21 cellular contexts compared by ENCODE assay signal in genomic region chr4:8651661-8652180, GRCh38. TPM values are rescaled to one million over a fixed set of nuclear protein-coding genes. Genes with fewer than 3 reads are reported as not detected.
DNase-seq lines count a peak whose midpoint lies in the region; ATAC-seq and TF ChIP-seq lines count a peak whose summit lies in the region.
"Had no signal": no experiment of that assay in that cellular context is flagged by ENCODE, and none has a peak within 500 bp of the region (broad histone marks: within the 10 kb centered on the region; RNA-seq: fewer than 3 reads in every experiment).

No MANE protein-coding gene starts in this region.

- no peak for TF ChIP-seq CTCF in chondrocyte (IDR thresholded peaks at IDR 0.05)
- no peak for TF ChIP-seq CTCF in osteocyte (IDR thresholded peaks at IDR 0.05)
- TF ChIP-seq CTCF in type B pancreatic cell (conservative IDR thresholded peaks at IDR 0.05) = no peak

- no peak overlapping the region for H3K4me3 ChIP-seq in CD8-positive, alpha-beta memory T cell (ENCODE audit: low read length)
- H3K4me3 ChIP-seq: SK-N-MC had no signal

- H3K27me3 ChIP-seq in CD8-positive, alpha-beta memory T cell (ENCODE audit: insufficient read depth, low read length, poor library complexity, severe bottlenecking) = no peaks in the 10 kb centered on the region

- CTCF ChIA-PET in CD8-positive, alpha-beta memory T cell (lab: Charles Lee) = no interaction called here

- no peak for ATAC-seq in GM21529 (IDR thresholded peaks at IDR 0.05; ENCODE audit: unreplicated experiment)
- ATAC-seq: HCT116 had no signal

- H3K27ac ChIP-seq in CD8-positive, alpha-beta memory T cell (ENCODE audit: low read depth, low read length) = no peak overlapping the region
- H3K27ac ChIP-seq: SK-N-MC had no signal

- H3K27me3 Mint-ChIP-seq in chondrocyte (ENCODE audit: low read depth) (peaks cover 33% of the 10 kb centered on the region), osteocyte (ENCODE audit: unreplicated experiment) (peaks cover 19% of the 10 kb centered on the region), type B pancreatic cell (peaks cover 39% of the 10 kb centered on the region)
- H3K27me3 Mint-ChIP-seq in CD8-positive, alpha-beta memory T cell = peaks cover 0 to 2% of the 10 kb centered on the region in 2 donors

- H3K36me3 ChIP-seq in CD8-positive, alpha-beta memory T cell (ENCODE audit: insufficient read depth, low read length) = no peaks in the 10 kb centered on the region

- H3K4me1 ChIP-seq in CD8-positive, alpha-beta memory T cell (ENCODE audit: insufficient read depth, low read length) = no peaks in the 10 kb centered on the region

- H3K4me3 Mint-ChIP-seq in chondrocyte (ENCODE audit: unreplicated experiment) (no peak overlapping the region), osteocyte (ENCODE audit: unreplicated experiment) (no peak overlapping the region), type B pancreatic cell (no peak overlapping the region)
- H3K4me3 Mint-ChIP-seq in CD8-positive, alpha-beta memory T cell = no peak overlapping the region

- H3K9me3 Mint-ChIP-seq in chondrocyte (ENCODE audit: low read depth) (peaks cover 4% of the 10 kb centered on the region), osteocyte (ENCODE audit: unreplicated experiment) (no peaks in the 10 kb centered on the region), type B pancreatic cell (no peaks in the 10 kb centered on the region)
- peaks cover 0 to 5% (median 3%) of the 10 kb centered on the region in 5 donors for H3K9me3 Mint-ChIP-seq in CD8-positive, alpha-beta memory T cell

- no peaks in the 10 kb centered on the region for H3K9me3 ChIP-seq in CD8-positive, alpha-beta memory T cell (ENCODE audit: low read length)

- H3K4me1 Mint-ChIP-seq in chondrocyte (ENCODE audit: low read depth) (no peaks in the 10 kb centered on the region), osteocyte (ENCODE audit: unreplicated experiment) (no peaks in the 10 kb centered on the region), type B pancreatic cell (ENCODE audit: unreplicated experiment) (no peaks in the 10 kb centered on the region)
- no peaks in the 10 kb centered on the region for H3K4me1 Mint-ChIP-seq in CD8-positive, alpha-beta memory T cell

- POLR2A ChIA-PET in CD8-positive, alpha-beta memory T cell (lab: Charles Lee) = no interaction called here

- H3K27ac Mint-ChIP-seq in chondrocyte (ENCODE audit: unreplicated experiment) (no peak overlapping the region), osteocyte (ENCODE audit: unreplicated experiment) (no peak overlapping the region), type B pancreatic cell (no peak overlapping the region)
- H3K27ac Mint-ChIP-seq in CD8-positive, alpha-beta memory T cell = no peak overlapping the region

- DNase-seq in chondrocyte (ENCODE audit: low spot score) (peak; percentile 90), islet precursor cell (peak; percentile 43), osteocyte (ENCODE audit: extremely low spot score, unreplicated experiment) (peak; percentile 76), type B pancreatic cell (ENCODE audit: extremely low spot score, unreplicated experiment) (peak; percentile 66), medulla oblongata (ENCODE audit: extremely low spot score) (no peak)
- no peak for DNase-seq in CD8-positive, alpha-beta memory T cell
- DNase-seq: ACHN; C1 segment of cervical spinal cord; DMS 273 treated with DMSO at 0.1 percent for 48 hours; DND-41; NCI-H1092 treated with DMSO at 0.1 percent for 48 hours; NCI-H2081; NCI-H2171 treated with DMSO at 0.1 percent for 48 hours; NCI-H510A; NCI-H748 treated with DMSO at 0.1 percent for 48 hours; NK-92 treated with Interleukin-12 subunit alpha and Interleukin-12 subunit beta, amount 100 ng/mL, for 24 hours; SHP77 had no signal

- H3K36me3 Mint-ChIP-seq in chondrocyte (ENCODE audit: low read depth) (no peaks in the 10 kb centered on the region), osteocyte (ENCODE audit: unreplicated experiment) (no peaks in the 10 kb centered on the region), type B pancreatic cell (no peaks in the 10 kb centered on the region)
- H3K36me3 Mint-ChIP-seq in CD8-positive, alpha-beta memory T cell = no peaks in the 10 kb centered on the region

RNA-seq across cellular contexts. Expression of gene CPZ, which starts 59.2 kb away (rescaled TPM):
- total RNA-seq in chondrocyte = 8.9 to 22.2 TPM (median 9.5 TPM) in 3 replicates
- 10.3 and 10.7 TPM in 2 replicates for total RNA-seq in osteocyte
- 4.9 and 12.6 TPM in 2 replicates for total RNA-seq in type B pancreatic cell (ENCODE audit: low replicate concordance)
- total RNA-seq in CD8-positive, alpha-beta memory T cell = not detected
- polyA plus RNA-seq in CD8-positive, alpha-beta memory T cell = not detected
- total RNA-seq: G401 had no signal

Comparison
In these comparisons a context has a peak if more than half of its experiments do, and no peak if none do; other contexts are left out.
1. DNase-seq: peak in chondrocyte (single experiment), islet precursor cell (single experiment), osteocyte (single experiment) and type B pancreatic cell (single experiment); none in medulla oblongata (single experiment) and CD8-positive, alpha-beta memory T cell (0 of 5).